13 cellular contexts compared by ENCODE assay signal in the genomic region with DNA sequence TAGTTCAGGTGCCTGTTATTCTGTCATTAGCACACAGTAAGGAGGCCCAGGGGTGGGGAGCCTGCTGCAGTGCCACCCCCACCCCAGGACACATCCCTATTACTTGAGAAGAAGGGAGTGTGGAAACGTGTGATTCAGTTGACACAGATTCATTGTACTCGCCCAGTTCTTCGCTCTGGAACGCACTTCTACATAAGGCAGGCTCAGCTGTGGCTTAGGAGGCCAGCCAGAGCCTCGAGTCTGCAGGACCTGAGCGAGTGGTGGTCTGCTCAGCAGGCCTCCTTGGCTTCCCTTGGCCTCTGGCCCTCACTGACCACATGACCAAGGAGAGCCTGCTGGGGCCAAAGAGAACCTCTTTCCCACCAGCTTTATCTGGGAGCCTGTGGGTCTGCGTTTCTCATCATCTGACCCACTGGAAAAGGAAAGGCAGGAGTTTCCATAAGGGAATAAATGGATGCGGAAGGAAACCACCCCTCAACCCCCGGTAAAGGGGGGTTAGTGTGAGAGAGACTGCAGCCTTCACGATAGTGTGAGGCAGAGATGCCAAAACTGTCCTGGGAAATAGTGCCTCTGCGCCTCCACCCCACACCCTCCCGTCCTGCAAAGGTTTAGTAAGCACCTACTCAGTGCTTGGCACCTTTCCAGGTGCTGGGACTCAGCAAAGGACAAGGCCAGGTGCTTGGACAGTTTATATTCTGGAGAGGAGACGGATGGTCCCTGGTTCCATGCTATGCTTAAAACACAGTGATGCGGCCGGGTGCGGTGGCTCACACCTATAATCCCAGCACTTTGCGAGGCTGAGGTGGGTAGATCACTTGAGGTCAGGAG.
DNase-seq lines count a peak whose midpoint lies in the region; ATAC-seq, FAIRE-seq and TF ChIP-seq lines count a peak whose summit lies in the region.
"Had no signal": no experiment of that assay in that cellular context is flagged by ENCODE, and none has a peak within 500 bp of the region (broad histone marks: within the 10 kb centered on the region; RNA-seq: fewer than 3 reads in every experiment).

No MANE protein-coding gene starts in this region.

- TF ChIP-seq CTCF in K562 (IDR thresholded peaks at IDR 0.05 in 2 of 3, conservative IDR thresholded peaks at IDR 0.05 in 1 of 3; ENCODE audit: insufficient read depth in 2 of 3, low read depth in 1 of 3, low read length in 3 of 3), result no peak

- H3K79me2 ChIP-seq in GM23248 (ENCODE audit: insufficient read depth) (no peaks in the 10 kb centered on the region), K562 (ENCODE audit: control insufficient read depth, insufficient read depth, low read length) (peaks cover 97% of the 10 kb centered on the region)

- intact Hi-C loops in K562 (cut with micrococcal nuclease), result loop anchor here (10.0 kb wide), 1 partner anchor 349 kb away; no protein-coding TSS in a partner anchor
- intact Hi-C loops in right cardiac atrium (cut with DNase I), result no loop called here

- H2AFZ ChIP-seq in GM23248 (no peak overlapping the region), K562 (ENCODE audit: low read depth, low read length) (no peak overlapping the region)

- H3K27me3 ChIP-seq in GM23248 (replicated peaks; ENCODE audit: insufficient read depth) (no peaks in the 10 kb centered on the region), K562 (ENCODE audit: control insufficient read depth in 2 of 2, insufficient read depth in 2 of 2, low read length in 2 of 2) (no peaks in the 10 kb centered on the region), right cardiac atrium (ENCODE audit: control insufficient read depth, insufficient read depth) (no peaks in the 10 kb centered on the region), skeletal muscle tissue (ENCODE audit: control insufficient read depth in 3 of 3, insufficient read depth in 3 of 3, low read length in 3 of 3) (no peaks in the 10 kb centered on the region), MG63 (no peaks in the 10 kb centered on the region)

- H3K36me3 ChIP-seq in GM23248 (ENCODE audit: low read depth) (no peaks in the 10 kb centered on the region), K562 (ENCODE audit: control insufficient read depth, insufficient read depth, low read length) (peaks cover 9% of the 10 kb centered on the region; the same call in 1 of the 3 replicates), skeletal muscle tissue (ENCODE audit: control insufficient read depth in 3 of 3, insufficient read depth in 3 of 3, low read length in 3 of 3) (no peaks in the 10 kb centered on the region), MG63 (no peaks in the 10 kb centered on the region)

- H3K4me1 ChIP-seq in GM23248 (ENCODE audit: insufficient read depth) (peaks cover 15% of the 10 kb centered on the region), K562 (replicated peaks in 1 of 2; ENCODE audit: control insufficient read depth in 2 of 2, insufficient read depth in 2 of 2, low read length in 2 of 2) (peaks cover 48 to 86% of the 10 kb centered on the region in 2 experiments), right cardiac atrium (ENCODE audit: control insufficient read depth, insufficient read depth, low read length) (peaks cover 33% of the 10 kb centered on the region), skeletal muscle tissue (ENCODE audit: control insufficient read depth in 3 of 3, insufficient read depth in 3 of 3, low read length in 3 of 3) (peaks cover 93 to 98% (median 95%) of the 10 kb centered on the region in 3 donors)

- 80 to 85% methylated on average over 17 of the region's 17 CpGs for WGBS in GM23248 (ENCODE audit: low coverage in 1 of 2, low lambda C conversion rate in 2 of 2, missing lambda C conversion rate in 2 of 2), 2 experiments
- WGBS in K562 (ENCODE audit: insufficient coverage, low coverage, missing lambda C conversion rate), result 80% methylated on average over 17 of the region's 17 CpGs
- 45% methylated on average over 17 of the region's 17 CpGs for WGBS in right cardiac atrium

- no TSS peak for BruUV-seq in K562 (replicated peaks; lab: Mats Ljungman, UMichigan)

- H3K9me3 ChIP-seq in GM23248 (ENCODE audit: low read depth) (no peaks in the 10 kb centered on the region), K562 (replicated peaks; ENCODE audit: control insufficient read depth, insufficient read depth, low read depth, low read length) (no peaks in the 10 kb centered on the region), right cardiac atrium (ENCODE audit: control insufficient read depth, low read length) (no peaks in the 10 kb centered on the region), skeletal muscle tissue (ENCODE audit: control insufficient read depth in 3 of 3, low read length in 3 of 3) (no peaks in the 10 kb centered on the region), MG63 (no peaks in the 10 kb centered on the region)

- ATAC-seq in K562 (no peak), right cardiac atrium (no peak), GM18498 (IDR thresholded peaks at IDR 0.05; ENCODE audit: unreplicated experiment) (no peak)

- POLR2A ChIA-PET in K562 (lab: Yijun Ruan, JAX), result interaction anchor here (0.6 to 1.3 kb wide), 3 partner anchors 9 to 13 kb away, joined by 3 read pairs; no protein-coding TSS in a partner anchor

- TF ChIP-seq POLR2A in K562 (conservative IDR thresholded peaks at IDR 0.05), result no peak

- H4K20me1 ChIP-seq in GM23248 (ENCODE audit: insufficient read depth) (no peaks in the 10 kb centered on the region), K562 (replicated peaks; ENCODE audit: control insufficient read depth, insufficient read depth, low read length) (peaks cover 22% of the 10 kb centered on the region; the same call in 1 of the 2 replicates)

- FAIRE-seq in K562 (lab: Jason Lieb, UNC), result no peak

- H3K4me2 ChIP-seq in GM23248 (ENCODE audit: unreplicated experiment) (no peak overlapping the region), K562 (ENCODE audit: insufficient read depth, low read length) (no peak overlapping the region; the same call in 1 of the 2 replicates)

- H3F3A ChIP-seq in GM23248 (ENCODE audit: insufficient read depth), result no peaks in the 10 kb centered on the region

- CTCF ChIA-PET in K562 (lab: Yijun Ruan, JAX; ENCODE audit: low intra/inter-chr PET ratio), result no interaction called here

- DNase-seq in GM23248, result peak; percentile 13
- DNase-seq in K562 (ENCODE audit: extremely low read depth in 1 of 4, low spot score in 3 of 4), result peak in 1 of 4 experiments; percentile 35
- DNase-seq in right cardiac atrium, result peak in 2 of 3 donors; percentile 51 to 71
- no peak for DNase-seq in COLO829 (ENCODE audit: low spot score)
- no peak for DNase-seq in MG63
- DNase-seq in stimulated activated CD4-positive, alpha-beta T cell treated with anti-CD3 and anti-CD28 coated beads, Interleukin-4, amount 100 ng/mL, for 4 hours, result no peak
- DNase-seq: activated naive CD4-positive, alpha-beta T cell treated with anti-CD3 and anti-CD28 coated beads, Interleukin-2, amount 50 U/mL, for 16 hours; erythroblast; NCI-H187; NCI-H524 treated with DMSO at 0.1 percent for 48 hours; stimulated activated CD4-positive, alpha-beta T cell treated with anti-CD3 and anti-CD28 coated beads, Interleukin-12 subunit alpha, Interleukin-12 subunit beta, amount 100 ng/mL, for 4 hours had no signal

- H3K9me2 ChIP-seq in GM23248 (ENCODE audit: insufficient read depth), result no peaks in the 10 kb centered on the region

- in situ Hi-C loops in GM23248 (cut with MboI) (no loop called here), K562 (cut with MboI) (no loop called here)

- no peak overlapping the region for H3K27ac ChIP-seq in GM23248
- 0 out of 3 replicates have a peak overlapping the region, but pooled peaks have one; percentile 1 for H3K27ac ChIP-seq in K562 (ENCODE audit: extremely low read depth, low read depth, low read length)
- H3K27ac ChIP-seq in right cardiac atrium (ENCODE audit: low read length), result peak overlapping the region; percentile 81
- peak overlapping the region; percentile 94 for H3K27ac ChIP-seq in skeletal muscle tissue (ENCODE audit: low read depth, low read length)

- TF ChIP-seq EP300 in K562 (IDR thresholded peaks at IDR 0.05; ENCODE audit: low read length), result no peak

- H3K4me3 ChIP-seq in GM23248 (no peak overlapping the region), K562 (no peak overlapping the region), right cardiac atrium (ENCODE audit: low read length) (no peak overlapping the region), skeletal muscle tissue (ENCODE audit: low read length in 3 of 3) (peak overlapping the region in 2 of 3 donors; percentile 4 to 35), MG63 (no peak overlapping the region)

- TF ChIP-seq RAD21 in K562 (CRISPR knock-in tag; conservative IDR thresholded peaks at IDR 0.05 in 1 of 2, IDR thresholded peaks at IDR 0.05 in 1 of 2), result no peak

- H3K9ac ChIP-seq in GM23248 (no peak overlapping the region), K562 (ENCODE audit: insufficient read depth in 1 of 2, low read depth in 2 of 2, low read length in 2 of 2) (peak overlapping the region in 1 of 2 experiments; percentile 78; a peak in 2 of 4 replicates), skeletal muscle tissue (ENCODE audit: low read depth in 1 of 3, low read length in 3 of 3) (peak overlapping the region; percentile 3 to 59 (median 39))

- H3K9me1 ChIP-seq in K562 (ENCODE audit: control insufficient read depth, insufficient read depth, low read length), result no peaks in the 10 kb centered on the region

TF ChIP-seq in K562, 482 proteins besides CTCF, POLR2A, EP300 and RAD21 (continues in another document):
- TF ChIP-seq ZBTB7A (IDR thresholded peaks at IDR 0.05; ENCODE audit: borderline replicate concordance, control insufficient read depth, low read depth, low read length) (peak; percentile 27; the same call in 1 of the 2 replicates), ZKSCAN1 (IDR thresholded peaks at IDR 0.05; ENCODE audit: low read depth, low read length) (peak; percentile 95)

Comparison
In these comparisons a context has a peak if more than half of its experiments do, and no peak if none do; other contexts are left out.
1. DNase-seq: peak in GM23248 (single experiment) and right cardiac atrium (2 of 3); none in COLO829 (single experiment), MG63 (single experiment) and stimulated activated CD4-positive, alpha-beta T cell treated with anti-CD3 and anti-CD28 coated beads, Interleukin-4, amount 100 ng/mL, for 4 hours (0 of 2).
2. H3K4me3 ChIP-seq: peak in skeletal muscle tissue (2 of 3); none in GM23248 (single experiment), K562 (single experiment), right cardiac atrium (single experiment) and MG63 (single experiment).